In the genomic region with DNA sequence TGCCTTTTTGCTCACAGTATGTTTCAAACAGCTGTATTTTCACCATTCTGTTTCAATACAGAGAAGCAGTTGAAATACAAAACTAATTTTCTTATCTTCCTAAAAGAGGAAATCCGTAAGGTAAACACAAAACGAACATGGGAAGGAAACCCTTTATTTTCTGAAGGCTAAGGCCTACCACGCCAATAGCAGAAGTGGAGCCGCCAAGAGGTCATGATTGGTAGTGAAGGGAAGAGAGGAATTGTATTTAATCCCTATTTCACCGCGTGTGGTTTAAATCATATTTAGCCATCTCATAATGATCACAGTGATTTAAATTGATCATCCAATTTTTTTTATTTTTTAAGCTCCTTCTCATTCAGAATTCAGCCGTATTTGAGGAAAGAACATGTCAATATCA, we compare ENCODE assay signal across 12 cellular contexts.
DNase-seq lines count a peak whose midpoint lies in the region; ATAC-seq and TF ChIP-seq lines count a peak whose summit lies in the region.
"Had no signal": no experiment of that assay in that cellular context is flagged by ENCODE, and none has a peak within 500 bp of the region (broad histone marks: within the 10 kb centered on the region; RNA-seq: fewer than 3 reads in every experiment).

No MANE protein-coding gene starts in this region.

- ATAC-seq in GM18511 (IDR thresholded peaks at IDR 0.05; ENCODE audit: unreplicated experiment) (peak; percentile 48), HG03565 (IDR thresholded peaks at IDR 0.05; ENCODE audit: unreplicated experiment) (no peak), GM18498 (IDR thresholded peaks at IDR 0.05; ENCODE audit: unreplicated experiment) (no peak)
- ATAC-seq: activated CD8-positive, alpha-beta memory T cell treated with anti-CD3 and anti-CD28 coated beads, Interleukin-2, amount 10 ng/mL, durations not matched to agents 7 days and 5 days; left lung had no signal

- H3K4me3 ChIP-seq in BJ (ENCODE audit: low read depth, low read length), result no peak overlapping the region
- H3K4me3 ChIP-seq in lower leg skin (ENCODE audit: low read depth, poor library complexity, severe bottlenecking), result no peak overlapping the region
- H3K4me3 ChIP-seq: left lung, skin epidermis had no signal

- intact Hi-C loops in lower leg skin (cut with DNase I; ENCODE audit: low total_unique reads), result no loop called here

- POLR2A ChIA-PET in BJ (lab: Charles Lee), result no interaction called here

- DNase-seq in BJ (ENCODE audit: low read depth) (no peak), SK-MEL-5 (ENCODE audit: low read depth, low spot score) (peak; percentile 53), iris pigment epithelial cell (ENCODE audit: low read depth) (peak; percentile 32), lower leg skin (ENCODE audit: low spot score in 2 of 2) (no peak), occipital lobe (lab: John Stamatoyannopoulos, UW) (no peak)
- DNase-seq: activated CD8-positive, alpha-beta memory T cell treated with anti-CD3 and anti-CD28 coated beads, Interleukin-2, amount 10 ng/mL, durations not matched to agents 7 days and 5 days; cortex of kidney; left lung had no signal

- TF ChIP-seq CTCF in BJ (IDR thresholded peaks at IDR 0.05; ENCODE audit: insufficient read depth, low read depth, low read length) (peak; percentile 50), lower leg skin (IDR thresholded peaks at IDR 0.05) (no peak)

- in situ Hi-C loops in SK-MEL-5 (cut with HindIII; ENCODE audit: low pct_unique_long_range_greater_than_20kb, low sequenced_read_pairs), result no loop called here

- CTCF ChIA-PET in BJ (lab: Yijun Ruan, JAX), result interaction anchor here (0.8 to 2.8 kb wide), 8 partner anchors 13 to 787 kb away, joined by 3 to 8 read pairs (median 4); no protein-coding TSS in a partner anchor

- no peaks in the 10 kb centered on the region; the same call in 1 of the 2 replicates for H3K27me3 ChIP-seq in BJ (ENCODE audit: control insufficient read depth, insufficient read depth, low read length)
- H3K27me3 ChIP-seq: left lung had no signal

- no peaks in the 10 kb centered on the region for H3K36me3 ChIP-seq in BJ (ENCODE audit: control insufficient read depth, insufficient read depth, low read length)
- H3K36me3 ChIP-seq: left lung had no signal

- WGBS in lower leg skin, 2 donors, result 52 to 55% methylated on average over 7 of the region's 7 CpGs

- TF ChIP-seq POLR2A in lower leg skin (IDR thresholded peaks at IDR 0.05), result no peak

Comparison
In these comparisons a context has a peak if more than half of its experiments do, and no peak if none do; other contexts are left out.
1. DNase-seq: peak in SK-MEL-5 (single experiment) and iris pigment epithelial cell (single experiment); none in BJ (single experiment), lower leg skin (0 of 2) and occipital lobe (single experiment).